1 cellular context compared by ENCODE assay signal in the genomic region with DNA sequence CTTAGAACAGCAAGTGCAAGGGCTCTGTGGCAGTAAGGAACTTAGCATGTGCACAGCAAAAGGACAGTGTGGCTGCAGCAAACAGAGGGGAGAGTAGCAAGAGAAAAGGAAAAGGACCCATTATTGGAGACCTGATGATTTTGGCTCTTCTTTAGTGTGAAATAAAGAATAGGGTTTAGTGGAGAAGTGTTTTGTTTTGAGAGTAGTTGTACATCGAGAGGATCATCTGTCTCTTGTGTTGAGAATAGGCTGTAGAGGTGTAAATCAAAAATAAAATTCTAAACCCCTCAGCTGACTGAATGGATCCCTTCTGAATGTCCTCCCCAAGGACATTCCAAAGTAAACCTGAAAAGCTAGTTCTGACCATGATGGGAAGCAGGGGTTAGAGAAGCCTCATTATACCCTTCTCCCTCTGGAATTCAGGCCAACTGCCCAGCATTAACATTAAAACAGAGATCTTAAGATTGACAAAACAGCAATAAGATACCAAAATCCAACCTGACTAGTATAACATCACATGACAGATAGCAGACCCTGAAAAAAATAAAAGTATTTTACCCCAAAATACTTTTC.
TF ChIP-seq lines count a peak whose summit lies in the region.

No MANE protein-coding gene starts in this region.

TF ChIP-seq in GM23338, 12 proteins besides CTCF, POLR2A, EP300 and RAD21 (continued from another document):
- TF ChIP-seq, protein P1, sequence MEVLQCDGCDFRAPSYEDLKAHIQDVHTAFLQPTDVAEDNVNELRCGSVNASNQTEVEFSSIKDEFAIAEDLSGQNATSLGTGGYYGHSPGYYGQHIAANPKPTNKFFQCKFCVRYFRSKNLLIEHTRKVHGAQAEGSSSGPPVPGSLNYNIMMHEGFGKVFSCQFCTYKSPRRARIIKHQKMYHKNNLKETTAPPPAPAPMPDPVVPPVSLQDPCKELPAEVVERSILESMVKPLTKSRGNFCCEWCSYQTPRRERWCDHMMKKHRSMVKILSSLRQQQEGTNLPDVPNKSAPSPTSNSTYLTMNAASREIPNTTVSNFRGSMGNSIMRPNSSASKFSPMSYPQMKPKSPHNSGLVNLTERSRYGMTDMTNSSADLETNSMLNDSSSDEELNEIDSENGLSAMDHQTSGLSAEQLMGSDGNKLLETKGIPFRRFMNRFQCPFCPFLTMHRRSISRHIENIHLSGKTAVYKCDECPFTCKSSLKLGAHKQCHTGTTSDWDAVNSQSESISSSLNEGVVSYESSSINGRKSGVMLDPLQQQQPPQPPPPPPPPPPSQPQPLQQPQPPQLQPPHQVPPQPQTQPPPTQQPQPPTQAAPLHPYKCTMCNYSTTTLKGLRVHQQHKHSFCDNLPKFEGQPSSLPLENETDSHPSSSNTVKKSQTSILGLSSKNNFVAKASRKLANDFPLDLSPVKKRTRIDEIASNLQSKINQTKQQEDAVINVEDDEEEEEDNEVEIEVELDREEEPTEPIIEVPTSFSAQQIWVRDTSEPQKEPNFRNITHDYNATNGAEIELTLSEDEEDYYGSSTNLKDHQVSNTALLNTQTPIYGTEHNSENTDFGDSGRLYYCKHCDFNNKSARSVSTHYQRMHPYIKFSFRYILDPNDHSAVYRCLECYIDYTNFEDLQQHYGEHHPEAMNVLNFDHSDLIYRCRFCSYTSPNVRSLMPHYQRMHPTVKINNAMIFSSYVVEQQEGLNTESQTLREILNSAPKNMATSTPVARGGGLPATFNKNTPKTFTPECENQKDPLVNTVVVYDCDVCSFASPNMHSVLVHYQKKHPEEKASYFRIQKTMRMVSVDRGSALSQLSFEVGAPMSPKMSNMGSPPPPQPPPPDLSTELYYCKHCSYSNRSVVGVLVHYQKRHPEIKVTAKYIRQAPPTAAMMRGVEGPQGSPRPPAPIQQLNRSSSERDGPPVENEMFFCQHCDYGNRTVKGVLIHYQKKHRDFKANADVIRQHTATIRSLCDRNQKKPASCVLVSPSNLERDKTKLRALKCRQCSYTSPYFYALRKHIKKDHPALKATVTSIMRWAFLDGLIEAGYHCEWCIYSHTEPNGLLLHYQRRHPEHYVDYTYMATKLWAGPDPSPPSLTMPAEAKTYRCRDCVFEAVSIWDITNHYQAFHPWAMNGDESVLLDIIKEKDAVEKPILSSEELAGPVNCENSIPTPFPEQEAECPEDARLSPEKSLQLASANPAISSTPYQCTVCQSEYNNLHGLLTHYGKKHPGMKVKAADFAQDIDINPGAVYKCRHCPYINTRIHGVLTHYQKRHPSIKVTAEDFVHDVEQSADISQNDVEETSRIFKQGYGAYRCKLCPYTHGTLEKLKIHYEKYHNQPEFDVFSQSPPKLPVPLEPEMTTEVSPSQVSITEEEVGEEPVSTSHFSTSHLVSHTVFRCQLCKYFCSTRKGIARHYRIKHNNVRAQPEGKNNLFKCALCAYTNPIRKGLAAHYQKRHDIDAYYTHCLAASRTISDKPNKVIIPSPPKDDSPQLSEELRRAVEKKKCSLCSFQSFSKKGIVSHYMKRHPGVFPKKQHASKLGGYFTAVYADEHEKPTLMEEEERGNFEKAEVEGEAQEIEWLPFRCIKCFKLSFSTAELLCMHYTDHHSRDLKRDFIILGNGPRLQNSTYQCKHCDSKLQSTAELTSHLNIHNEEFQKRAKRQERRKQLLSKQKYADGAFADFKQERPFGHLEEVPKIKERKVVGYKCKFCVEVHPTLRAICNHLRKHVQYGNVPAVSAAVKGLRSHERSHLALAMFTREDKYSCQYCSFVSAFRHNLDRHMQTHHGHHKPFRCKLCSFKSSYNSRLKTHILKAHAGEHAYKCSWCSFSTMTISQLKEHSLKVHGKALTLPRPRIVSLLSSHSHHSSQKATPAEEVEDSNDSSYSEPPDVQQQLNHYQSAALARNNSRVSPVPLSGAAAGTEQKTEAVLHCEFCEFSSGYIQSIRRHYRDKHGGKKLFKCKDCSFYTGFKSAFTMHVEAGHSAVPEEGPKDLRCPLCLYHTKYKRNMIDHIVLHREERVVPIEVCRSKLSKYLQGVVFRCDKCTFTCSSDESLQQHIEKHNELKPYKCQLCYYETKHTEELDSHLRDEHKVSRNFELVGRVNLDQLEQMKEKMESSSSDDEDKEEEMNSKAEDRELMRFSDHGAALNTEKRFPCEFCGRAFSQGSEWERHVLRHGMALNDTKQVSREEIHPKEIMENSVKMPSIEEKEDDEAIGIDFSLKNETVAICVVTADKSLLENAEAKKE (CRISPR knock-in tag; IDR thresholded peaks at IDR 0.05), result no peak
- TF ChIP-seq CREB1 (CRISPR knock-in tag; IDR thresholded peaks at IDR 0.05; ENCODE audit: low read depth) (no peak), NANOG (IDR thresholded peaks at IDR 0.05; ENCODE audit: borderline replicate concordance) (no peak), EZH2phosphoT487 (IDR thresholded peaks at IDR 0.05; ENCODE audit: unreplicated experiment) (no peak), ZNF114 (CRISPR knock-in tag; IDR thresholded peaks at IDR 0.05) (no peak), EZH2 (IDR thresholded peaks at IDR 0.05; ENCODE audit: low read depth, unreplicated experiment) (no peak)
- TF ChIP-seq, protein P2, sequence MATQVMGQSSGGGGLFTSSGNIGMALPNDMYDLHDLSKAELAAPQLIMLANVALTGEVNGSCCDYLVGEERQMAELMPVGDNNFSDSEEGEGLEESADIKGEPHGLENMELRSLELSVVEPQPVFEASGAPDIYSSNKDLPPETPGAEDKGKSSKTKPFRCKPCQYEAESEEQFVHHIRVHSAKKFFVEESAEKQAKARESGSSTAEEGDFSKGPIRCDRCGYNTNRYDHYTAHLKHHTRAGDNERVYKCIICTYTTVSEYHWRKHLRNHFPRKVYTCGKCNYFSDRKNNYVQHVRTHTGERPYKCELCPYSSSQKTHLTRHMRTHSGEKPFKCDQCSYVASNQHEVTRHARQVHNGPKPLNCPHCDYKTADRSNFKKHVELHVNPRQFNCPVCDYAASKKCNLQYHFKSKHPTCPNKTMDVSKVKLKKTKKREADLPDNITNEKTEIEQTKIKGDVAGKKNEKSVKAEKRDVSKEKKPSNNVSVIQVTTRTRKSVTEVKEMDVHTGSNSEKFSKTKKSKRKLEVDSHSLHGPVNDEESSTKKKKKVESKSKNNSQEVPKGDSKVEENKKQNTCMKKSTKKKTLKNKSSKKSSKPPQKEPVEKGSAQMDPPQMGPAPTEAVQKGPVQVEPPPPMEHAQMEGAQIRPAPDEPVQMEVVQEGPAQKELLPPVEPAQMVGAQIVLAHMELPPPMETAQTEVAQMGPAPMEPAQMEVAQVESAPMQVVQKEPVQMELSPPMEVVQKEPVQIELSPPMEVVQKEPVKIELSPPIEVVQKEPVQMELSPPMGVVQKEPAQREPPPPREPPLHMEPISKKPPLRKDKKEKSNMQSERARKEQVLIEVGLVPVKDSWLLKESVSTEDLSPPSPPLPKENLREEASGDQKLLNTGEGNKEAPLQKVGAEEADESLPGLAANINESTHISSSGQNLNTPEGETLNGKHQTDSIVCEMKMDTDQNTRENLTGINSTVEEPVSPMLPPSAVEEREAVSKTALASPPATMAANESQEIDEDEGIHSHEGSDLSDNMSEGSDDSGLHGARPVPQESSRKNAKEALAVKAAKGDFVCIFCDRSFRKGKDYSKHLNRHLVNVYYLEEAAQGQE (IDR thresholded peaks at IDR 0.05; ENCODE audit: unreplicated experiment), result no peak
